Comparison of ENCODE assay signal across 1 cellular context in the genomic region with DNA sequence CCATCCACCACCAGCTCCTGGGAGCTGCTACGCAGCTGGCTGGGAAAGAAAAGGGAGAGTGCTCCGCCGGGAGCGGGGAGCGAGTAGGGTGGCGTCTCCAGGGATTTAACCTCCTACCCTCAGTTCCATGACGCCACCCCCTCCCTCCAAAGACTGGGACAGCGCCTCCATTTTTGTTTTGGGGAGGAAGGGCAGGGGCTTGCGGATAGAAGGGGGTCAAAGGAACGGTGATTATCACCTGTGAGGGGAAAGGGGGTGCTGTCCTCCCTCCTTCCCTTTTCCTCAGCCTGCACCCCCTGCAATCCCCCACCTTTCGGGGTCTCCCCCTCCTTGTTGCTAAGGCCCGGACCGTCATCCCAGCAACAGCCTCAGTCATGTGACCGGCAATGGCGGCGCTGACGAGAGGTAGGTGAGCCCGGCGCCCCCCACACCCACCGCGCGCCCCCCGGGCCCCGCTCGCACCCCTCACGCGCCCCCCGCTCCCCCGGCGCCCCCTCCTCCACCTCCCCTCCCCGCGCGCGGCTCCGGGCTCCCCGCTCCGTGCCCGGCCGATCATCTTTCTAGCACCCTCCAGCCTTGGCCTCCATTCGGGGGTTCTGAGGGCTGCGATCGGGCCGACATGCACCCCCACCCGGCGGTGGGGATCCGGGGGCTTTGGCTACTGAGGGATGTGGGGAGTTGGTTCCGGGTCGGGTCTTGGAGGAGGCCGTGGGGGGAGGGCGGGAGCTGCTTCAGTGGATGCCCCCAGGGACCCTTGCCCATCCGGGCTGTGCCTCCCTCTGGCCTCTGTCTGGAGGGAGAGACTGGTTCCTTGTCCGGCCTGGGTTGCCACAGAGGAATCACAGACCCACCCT.
A peak's percentile ranks its signal among the peaks of the same experiment; 100 is the strongest.
TF ChIP-seq lines count a peak whose summit lies in the region.

Gene DTX3 (plus strand): TSS at position 371 of the 854 bp plus-strand sequence. CDS start 1,694 bp downstream, outside the sequence.

TF ChIP-seq in HepG2, 621 proteins besides CTCF, POLR2A, EP300 and RAD21 (continued from another document and continues in another):
- TF ChIP-seq, protein P1, sequence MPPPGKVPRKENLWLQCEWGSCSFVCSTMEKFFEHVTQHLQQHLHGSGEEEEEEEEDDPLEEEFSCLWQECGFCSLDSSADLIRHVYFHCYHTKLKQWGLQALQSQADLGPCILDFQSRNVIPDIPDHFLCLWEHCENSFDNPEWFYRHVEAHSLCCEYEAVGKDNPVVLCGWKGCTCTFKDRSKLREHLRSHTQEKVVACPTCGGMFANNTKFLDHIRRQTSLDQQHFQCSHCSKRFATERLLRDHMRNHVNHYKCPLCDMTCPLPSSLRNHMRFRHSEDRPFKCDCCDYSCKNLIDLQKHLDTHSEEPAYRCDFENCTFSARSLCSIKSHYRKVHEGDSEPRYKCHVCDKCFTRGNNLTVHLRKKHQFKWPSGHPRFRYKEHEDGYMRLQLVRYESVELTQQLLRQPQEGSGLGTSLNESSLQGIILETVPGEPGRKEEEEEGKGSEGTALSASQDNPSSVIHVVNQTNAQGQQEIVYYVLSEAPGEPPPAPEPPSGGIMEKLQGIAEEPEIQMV (CRISPR knock-in tag; IDR thresholded peaks at IDR 0.05; ENCODE audit: low read depth), result no peak
- no peak for TF ChIP-seq TBL1XR1 (IDR thresholded peaks at IDR 0.05; ENCODE audit: borderline replicate concordance, low read length, partially characterized antibody)
- TF ChIP-seq ZNF263 (CRISPR knock-in tag; IDR thresholded peaks at IDR 0.05), result peak; percentile 59
- TF ChIP-seq ZFP62 (CRISPR knock-in tag; IDR thresholded peaks at IDR 0.05), result no peak
- no peak for TF ChIP-seq MEIS1 (CRISPR knock-in tag; IDR thresholded peaks at IDR 0.05; ENCODE audit: borderline replicate concordance)
- no peak for TF ChIP-seq ELF3 (CRISPR knock-in tag; IDR thresholded peaks at IDR 0.05)
- no peak for TF ChIP-seq AGO1 (IDR thresholded peaks at IDR 0.05; ENCODE audit: low read depth, low read length, poor library complexity, severe bottlenecking)
- no peak for TF ChIP-seq SOX5 (CRISPR knock-in tag; IDR thresholded peaks at IDR 0.05; ENCODE audit: borderline replicate concordance)
- no peak for TF ChIP-seq NCOA5 (CRISPR knock-in tag; IDR thresholded peaks at IDR 0.05)
- no peak for TF ChIP-seq ARNT (IDR thresholded peaks at IDR 0.05)
- TF ChIP-seq SMAD1 (CRISPR knock-in tag; IDR thresholded peaks at IDR 0.05; ENCODE audit: borderline replicate concordance, low read depth), result 0 out of 2 replicates have a peak, but pooled peaks have one; percentile 22
- no peak for TF ChIP-seq ZZZ3 (CRISPR knock-in tag; IDR thresholded peaks at IDR 0.05; ENCODE audit: borderline replicate concordance)
- no peak for TF ChIP-seq RBM22 (optimal IDR thresholded peaks at IDR 0.05; ENCODE audit: low read length)
- no peak for TF ChIP-seq RNF219 (CRISPR knock-in tag; IDR thresholded peaks at IDR 0.05)
- TF ChIP-seq ZNF839 (CRISPR knock-in tag; IDR thresholded peaks at IDR 0.05; ENCODE audit: borderline replicate concordance), result no peak
- 0 out of 2 replicates have a peak, but pooled peaks have one; percentile 10 for TF ChIP-seq PATZ1 (CRISPR knock-in tag; IDR thresholded peaks at IDR 0.05)
- no peak for TF ChIP-seq HNRNPLL (IDR thresholded peaks at IDR 0.05; ENCODE audit: low read depth, low read length, poor library complexity, severe bottlenecking)
- TF ChIP-seq ZNF557 (CRISPR knock-in tag; IDR thresholded peaks at IDR 0.05), result no peak
- TF ChIP-seq, protein P2, sequence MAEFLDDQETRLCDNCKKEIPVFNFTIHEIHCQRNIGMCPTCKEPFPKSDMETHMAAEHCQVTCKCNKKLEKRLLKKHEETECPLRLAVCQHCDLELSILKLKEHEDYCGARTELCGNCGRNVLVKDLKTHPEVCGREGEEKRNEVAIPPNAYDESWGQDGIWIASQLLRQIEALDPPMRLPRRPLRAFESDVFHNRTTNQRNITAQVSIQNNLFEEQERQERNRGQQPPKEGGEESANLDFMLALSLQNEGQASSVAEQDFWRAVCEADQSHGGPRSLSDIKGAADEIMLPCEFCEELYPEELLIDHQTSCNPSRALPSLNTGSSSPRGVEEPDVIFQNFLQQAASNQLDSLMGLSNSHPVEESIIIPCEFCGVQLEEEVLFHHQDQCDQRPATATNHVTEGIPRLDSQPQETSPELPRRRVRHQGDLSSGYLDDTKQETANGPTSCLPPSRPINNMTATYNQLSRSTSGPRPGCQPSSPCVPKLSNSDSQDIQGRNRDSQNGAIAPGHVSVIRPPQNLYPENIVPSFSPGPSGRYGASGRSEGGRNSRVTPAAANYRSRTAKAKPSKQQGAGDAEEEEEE (CRISPR knock-in tag; IDR thresholded peaks at IDR 0.05; ENCODE audit: borderline replicate concordance), result no peak
- TF ChIP-seq ZNF224 (CRISPR knock-in tag; IDR thresholded peaks at IDR 0.05), result no peak
- TF ChIP-seq KAT7 (CRISPR knock-in tag; IDR thresholded peaks at IDR 0.05; ENCODE audit: borderline replicate concordance), result no peak
- TF ChIP-seq, protein P3, sequence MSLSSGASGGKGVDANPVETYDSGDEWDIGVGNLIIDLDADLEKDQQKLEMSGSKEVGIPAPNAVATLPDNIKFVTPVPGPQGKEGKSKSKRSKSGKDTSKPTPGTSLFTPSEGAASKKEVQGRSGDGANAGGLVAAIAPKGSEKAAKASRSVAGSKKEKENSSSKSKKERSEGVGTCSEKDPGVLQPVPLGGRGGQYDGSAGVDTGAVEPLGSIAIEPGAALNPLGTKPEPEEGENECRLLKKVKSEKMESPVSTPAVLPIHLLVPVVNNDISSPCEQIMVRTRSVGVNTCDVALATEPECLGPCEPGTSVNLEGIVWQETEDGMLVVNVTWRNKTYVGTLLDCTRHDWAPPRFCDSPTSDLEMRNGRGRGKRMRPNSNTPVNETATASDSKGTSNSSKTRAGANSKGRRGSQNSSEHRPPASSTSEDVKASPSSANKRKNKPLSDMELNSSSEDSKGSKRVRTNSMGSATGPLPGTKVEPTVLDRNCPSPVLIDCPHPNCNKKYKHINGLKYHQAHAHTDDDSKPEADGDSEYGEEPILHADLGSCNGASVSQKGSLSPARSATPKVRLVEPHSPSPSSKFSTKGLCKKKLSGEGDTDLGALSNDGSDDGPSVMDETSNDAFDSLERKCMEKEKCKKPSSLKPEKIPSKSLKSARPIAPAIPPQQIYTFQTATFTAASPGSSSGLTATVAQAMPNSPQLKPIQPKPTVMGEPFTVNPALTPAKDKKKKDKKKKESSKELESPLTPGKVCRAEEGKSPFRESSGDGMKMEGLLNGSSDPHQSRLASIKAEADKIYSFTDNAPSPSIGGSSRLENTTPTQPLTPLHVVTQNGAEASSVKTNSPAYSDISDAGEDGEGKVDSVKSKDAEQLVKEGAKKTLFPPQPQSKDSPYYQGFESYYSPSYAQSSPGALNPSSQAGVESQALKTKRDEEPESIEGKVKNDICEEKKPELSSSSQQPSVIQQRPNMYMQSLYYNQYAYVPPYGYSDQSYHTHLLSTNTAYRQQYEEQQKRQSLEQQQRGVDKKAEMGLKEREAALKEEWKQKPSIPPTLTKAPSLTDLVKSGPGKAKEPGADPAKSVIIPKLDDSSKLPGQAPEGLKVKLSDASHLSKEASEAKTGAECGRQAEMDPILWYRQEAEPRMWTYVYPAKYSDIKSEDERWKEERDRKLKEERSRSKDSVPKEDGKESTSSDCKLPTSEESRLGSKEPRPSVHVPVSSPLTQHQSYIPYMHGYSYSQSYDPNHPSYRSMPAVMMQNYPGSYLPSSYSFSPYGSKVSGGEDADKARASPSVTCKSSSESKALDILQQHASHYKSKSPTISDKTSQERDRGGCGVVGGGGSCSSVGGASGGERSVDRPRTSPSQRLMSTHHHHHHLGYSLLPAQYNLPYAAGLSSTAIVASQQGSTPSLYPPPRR (CRISPR knock-in tag; IDR thresholded peaks at IDR 0.05; ENCODE audit: borderline replicate concordance), result no peak
- 0 out of 2 replicates have a peak, but pooled peaks have one; percentile 8 for TF ChIP-seq SAP130 (CRISPR knock-in tag; IDR thresholded peaks at IDR 0.05; ENCODE audit: low read depth)
- TF ChIP-seq KLF16 (CRISPR knock-in tag; IDR thresholded peaks at IDR 0.05), result no peak
- TF ChIP-seq, protein P4, sequence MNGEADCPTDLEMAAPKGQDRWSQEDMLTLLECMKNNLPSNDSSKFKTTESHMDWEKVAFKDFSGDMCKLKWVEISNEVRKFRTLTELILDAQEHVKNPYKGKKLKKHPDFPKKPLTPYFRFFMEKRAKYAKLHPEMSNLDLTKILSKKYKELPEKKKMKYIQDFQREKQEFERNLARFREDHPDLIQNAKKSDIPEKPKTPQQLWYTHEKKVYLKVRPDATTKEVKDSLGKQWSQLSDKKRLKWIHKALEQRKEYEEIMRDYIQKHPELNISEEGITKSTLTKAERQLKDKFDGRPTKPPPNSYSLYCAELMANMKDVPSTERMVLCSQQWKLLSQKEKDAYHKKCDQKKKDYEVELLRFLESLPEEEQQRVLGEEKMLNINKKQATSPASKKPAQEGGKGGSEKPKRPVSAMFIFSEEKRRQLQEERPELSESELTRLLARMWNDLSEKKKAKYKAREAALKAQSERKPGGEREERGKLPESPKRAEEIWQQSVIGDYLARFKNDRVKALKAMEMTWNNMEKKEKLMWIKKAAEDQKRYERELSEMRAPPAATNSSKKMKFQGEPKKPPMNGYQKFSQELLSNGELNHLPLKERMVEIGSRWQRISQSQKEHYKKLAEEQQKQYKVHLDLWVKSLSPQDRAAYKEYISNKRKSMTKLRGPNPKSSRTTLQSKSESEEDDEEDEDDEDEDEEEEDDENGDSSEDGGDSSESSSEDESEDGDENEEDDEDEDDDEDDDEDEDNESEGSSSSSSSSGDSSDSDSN (CRISPR knock-in tag; IDR thresholded peaks at IDR 0.05), result peak; percentile 15; the same call in 1 of the 2 replicates
- TF ChIP-seq ZNF749 (CRISPR knock-in tag; IDR thresholded peaks at IDR 0.05; ENCODE audit: borderline replicate concordance), result no peak
- 0 out of 2 replicates have a peak, but pooled peaks have one; percentile 8 for TF ChIP-seq RFX5 (IDR thresholded peaks at IDR 0.05; ENCODE audit: low read depth, low read length)
- TF ChIP-seq, protein P5, sequence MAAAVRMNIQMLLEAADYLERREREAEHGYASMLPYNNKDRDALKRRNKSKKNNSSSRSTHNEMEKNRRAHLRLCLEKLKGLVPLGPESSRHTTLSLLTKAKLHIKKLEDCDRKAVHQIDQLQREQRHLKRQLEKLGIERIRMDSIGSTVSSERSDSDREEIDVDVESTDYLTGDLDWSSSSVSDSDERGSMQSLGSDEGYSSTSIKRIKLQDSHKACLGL (CRISPR knock-in tag; IDR thresholded peaks at IDR 0.05), result no peak
- TF ChIP-seq ZNF615 (CRISPR knock-in tag; IDR thresholded peaks at IDR 0.05; ENCODE audit: borderline replicate concordance), result no peak
- TF ChIP-seq ZNF446 (CRISPR knock-in tag; IDR thresholded peaks at IDR 0.05), result 0 out of 2 replicates have a peak, but pooled peaks have one; percentile 13
- no peak for TF ChIP-seq ZFP41 (CRISPR knock-in tag; IDR thresholded peaks at IDR 0.05; ENCODE audit: borderline replicate concordance)
- no peak for TF ChIP-seq SMYD3 (CRISPR knock-in tag; IDR thresholded peaks at IDR 0.05)
- TF ChIP-seq IRF9 (CRISPR knock-in tag; IDR thresholded peaks at IDR 0.05; ENCODE audit: borderline replicate concordance), result no peak
- TF ChIP-seq ZNF747 (CRISPR knock-in tag; IDR thresholded peaks at IDR 0.05; ENCODE audit: borderline replicate concordance), result no peak
- TF ChIP-seq ZNF335 (CRISPR knock-in tag; IDR thresholded peaks at IDR 0.05), result no peak
- TF ChIP-seq, protein P6, sequence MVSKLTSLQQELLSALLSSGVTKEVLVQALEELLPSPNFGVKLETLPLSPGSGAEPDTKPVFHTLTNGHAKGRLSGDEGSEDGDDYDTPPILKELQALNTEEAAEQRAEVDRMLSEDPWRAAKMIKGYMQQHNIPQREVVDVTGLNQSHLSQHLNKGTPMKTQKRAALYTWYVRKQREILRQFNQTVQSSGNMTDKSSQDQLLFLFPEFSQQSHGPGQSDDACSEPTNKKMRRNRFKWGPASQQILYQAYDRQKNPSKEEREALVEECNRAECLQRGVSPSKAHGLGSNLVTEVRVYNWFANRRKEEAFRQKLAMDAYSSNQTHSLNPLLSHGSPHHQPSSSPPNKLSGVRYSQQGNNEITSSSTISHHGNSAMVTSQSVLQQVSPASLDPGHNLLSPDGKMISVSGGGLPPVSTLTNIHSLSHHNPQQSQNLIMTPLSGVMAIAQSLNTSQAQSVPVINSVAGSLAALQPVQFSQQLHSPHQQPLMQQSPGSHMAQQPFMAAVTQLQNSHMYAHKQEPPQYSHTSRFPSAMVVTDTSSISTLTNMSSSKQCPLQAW (CRISPR knock-in tag; IDR thresholded peaks at IDR 0.05), result no peak
